In genomic region chr19:4305253-4305612, GRCh38 we compare ENCODE assay signal across 2 cellular contexts.
TF ChIP-seq lines count a peak whose summit lies in the region.

No MANE protein-coding gene starts in this region.

TF ChIP-seq in HCT116, 20 proteins besides CTCF, POLR2A, EP300 and RAD21:
- TF ChIP-seq REST (IDR thresholded peaks at IDR 0.05; ENCODE audit: low read depth) (no peak), POLR2AphosphoS5 (IDR thresholded peaks at IDR 0.05; ENCODE audit: low read depth, low read length) (no peak)

TF ChIP-seq in HEK293T, 16 proteins besides CTCF, POLR2A, EP300 and RAD21:
- no peak for TF ChIP-seq ARNT (IDR thresholded peaks at IDR 0.05)
- no peak for TF ChIP-seq ELF4 (IDR thresholded peaks at IDR 0.05)
- TF ChIP-seq BHLHE40 (IDR thresholded peaks at IDR 0.05; ENCODE audit: borderline replicate concordance): no peak
